ENCODE assay signal across 19 cellular contexts in genomic region chr2:204021290-204022081, GRCh38.
A peak's percentile ranks its signal among the peaks of the same experiment; 100 is the strongest.
DNase-seq lines count a peak whose midpoint lies in the region; ATAC-seq and TF ChIP-seq lines count a peak whose summit lies in the region.
"Had no signal": no experiment of that assay in that cellular context is flagged by ENCODE, and none has a peak within 500 bp of the region (broad histone marks: within the 10 kb centered on the region; RNA-seq: fewer than 3 reads in every experiment).

No MANE protein-coding gene starts in this region.

- H3K36me3 ChIP-seq in adipocyte (ENCODE audit: control insufficient read depth, insufficient read depth, low read length, severe bottlenecking) (no peaks in the 10 kb centered on the region), aorta (ENCODE audit: control insufficient read depth in 1 of 2, insufficient read depth in 2 of 2, low read length in 1 of 2) (no peaks in the 10 kb centered on the region), osteoblast (ENCODE audit: insufficient read depth, low read length) (no peaks in the 10 kb centered on the region), smooth muscle cell (ENCODE audit: low read depth) (no peaks in the 10 kb centered on the region)
- H3K36me3 ChIP-seq: BLaER1 treated with 17β-estradiol and CSF1 and Interleukin-3, amounts not matched to agents 10 nM and 100 nM had no signal

- H3K9ac ChIP-seq in adipocyte (ENCODE audit: low read length) (no peak overlapping the region), smooth muscle cell (ENCODE audit: low read depth) (no peak overlapping the region)
- H3K9ac ChIP-seq: BLaER1 treated with 17β-estradiol and CSF1 and Interleukin-3, amounts not matched to agents 10 nM and 100 nM had no signal

- H2AFZ ChIP-seq in osteoblast (ENCODE audit: low read length) (no peak overlapping the region), smooth muscle cell (ENCODE audit: low read depth) (no peak overlapping the region)

- no peaks in the 10 kb centered on the region for H3K36me3 Mint-ChIP-seq in progenitor cell of endocrine pancreas (ENCODE audit: insufficient read depth)

- no peaks in the 10 kb centered on the region for H4K20me1 ChIP-seq in osteoblast (ENCODE audit: insufficient read depth, low read length)
- no peaks in the 10 kb centered on the region for H4K20me1 ChIP-seq in smooth muscle cell (ENCODE audit: low read depth)
- H4K20me1 ChIP-seq: BLaER1 treated with 17β-estradiol and CSF1 and Interleukin-3, amounts not matched to agents 10 nM and 100 nM had no signal

- H3K4me2 ChIP-seq in osteoblast (ENCODE audit: insufficient read depth, low read length) = no peak overlapping the region
- no peak overlapping the region for H3K4me2 ChIP-seq in smooth muscle cell
- H3K4me2 ChIP-seq: BLaER1 treated with 17β-estradiol and CSF1 and Interleukin-3, amounts not matched to agents 10 nM and 100 nM had no signal

- H3K4me1 ChIP-seq in adipocyte (ENCODE audit: control insufficient read depth, insufficient read depth, low read length) (peaks cover 4% of the 10 kb centered on the region), aorta (ENCODE audit: control insufficient read depth in 1 of 2, insufficient read depth in 2 of 2, low read length in 2 of 2) (peaks cover 0 to 3% of the 10 kb centered on the region in 2 donors), osteoblast (ENCODE audit: insufficient read depth, low read length) (peaks cover 4% of the 10 kb centered on the region), smooth muscle cell (ENCODE audit: low read depth) (no peaks in the 10 kb centered on the region)

- H3K9me3 ChIP-seq in adipocyte (ENCODE audit: control insufficient read depth, low read length) (no peaks in the 10 kb centered on the region), aorta (ENCODE audit: control insufficient read depth, low read length) (no peaks in the 10 kb centered on the region), osteoblast (ENCODE audit: low read depth, low read length) (no peaks in the 10 kb centered on the region), smooth muscle cell (replicated peaks; ENCODE audit: low read depth) (no peaks in the 10 kb centered on the region)

- 13 to 16% methylated on average over 5 of the region's 5 CpGs for whole genome bisulfite sequencing in aorta, 2 donors
- 87% methylated on average over 5 of the region's 5 CpGs for WGBS in smooth muscle cell (ENCODE audit: low lambda C conversion rate)

- H3K4me1 Mint-ChIP-seq in progenitor cell of endocrine pancreas (ENCODE audit: low read depth) = peaks cover 4% of the 10 kb centered on the region

- no peaks in the 10 kb centered on the region for H3K79me2 ChIP-seq in osteoblast (ENCODE audit: insufficient read depth, low read length)
- H3K79me2 ChIP-seq in smooth muscle cell (ENCODE audit: low read depth) = no peaks in the 10 kb centered on the region

- no peak overlapping the region for H3K27ac Mint-ChIP-seq in progenitor cell of endocrine pancreas

- H3K27ac ChIP-seq in aorta (ENCODE audit: low read depth in 1 of 2, low read length in 2 of 2) (peak overlapping the region; percentile 64 to 76), osteoblast (ENCODE audit: low read depth, low read length) (no peak overlapping the region), smooth muscle cell (ENCODE audit: low read depth) (no peak overlapping the region)
- H3K27ac ChIP-seq: BLaER1 treated with 17β-estradiol and CSF1 and Interleukin-3, amounts not matched to agents 10 nM and 100 nM; SK-N-MC had no signal

- ATAC-seq in aorta (ENCODE audit: low FRiP score) = peak; percentile 45

- H3K9me3 Mint-ChIP-seq in progenitor cell of endocrine pancreas (ENCODE audit: low read depth) = no peaks in the 10 kb centered on the region

- no peaks in the 10 kb centered on the region for H3F3A ChIP-seq in smooth muscle cell (ENCODE audit: low read depth)

- intact Hi-C loops in aorta (cut with DNase I) = loop anchor here (5.0 to 10.0 kb wide), 4 partner anchors 57 to 673 kb away; no protein-coding TSS in a partner anchor

- no peak for TF ChIP-seq CTCF in progenitor cell of endocrine pancreas (IDR thresholded peaks at IDR 0.05; ENCODE audit: unreplicated experiment)
- TF ChIP-seq CTCF in osteoblast (IDR thresholded peaks at IDR 0.05; ENCODE audit: extremely low read depth, low read depth, low read length) = no peak
- no peak for TF ChIP-seq CTCF in smooth muscle cell (IDR thresholded peaks at IDR 0.05; ENCODE audit: borderline replicate concordance, insufficient read depth, poor library complexity, severe bottlenecking)

- DNase-seq in NCI-H1105 treated with DMSO at 0.1 percent for 48 hours (lab: John Stamatoyannopoulos, UW) (peak; percentile 1), NCI-H1105 (lab: John Stamatoyannopoulos, UW) (no peak), adipocyte (ENCODE audit: low read depth) (peak; percentile 68), iris pigment epithelial cell (ENCODE audit: low read depth) (peak; percentile 23), aorta (no peak), progenitor cell of endocrine pancreas (ENCODE audit: low spot score, unreplicated experiment) (no peak), osteoblast (ENCODE audit: insufficient read length, low spot score, missing footprints) (no peak), smooth muscle cell (lab: John Stamatoyannopoulos, UW; ENCODE audit: unreplicated experiment) (no peak)
- DNase-seq: 8988T; COR-L47; DMS53; KBM-7; NCI-H1092 treated with DMSO at 0.1 percent for 48 hours; NCI-H187; NCI-H2227 treated with DMSO at 0.1 percent for 48 hours; NCI-H524 treated with DMSO at 0.1 percent for 48 hours; NK-92 treated with Interleukin-12 subunit alpha and Interleukin-12 subunit beta, amount 100 ng/mL, for 24 hours had no signal

- H3K4me3 Mint-ChIP-seq in progenitor cell of endocrine pancreas (ENCODE audit: low read depth) = no peak overlapping the region

- H3K4me3 ChIP-seq in adipocyte (ENCODE audit: low read length) = no peak overlapping the region
- H3K4me3 ChIP-seq in aorta (ENCODE audit: low read length in 2 of 2) = no peak overlapping the region
- no peak overlapping the region for H3K4me3 ChIP-seq in osteoblast (ENCODE audit: insufficient read depth, low read length)
- H3K4me3 ChIP-seq in smooth muscle cell = no peak overlapping the region
- H3K4me3 ChIP-seq: BLaER1 treated with 17β-estradiol and CSF1 and Interleukin-3, amounts not matched to agents 10 nM and 100 nM; SK-N-MC had no signal

- H3K27me3 ChIP-seq in adipocyte (replicated peaks; ENCODE audit: control insufficient read depth, insufficient read depth, low read length) (peaks cover 12% of the 10 kb centered on the region), aorta (ENCODE audit: control insufficient read depth in 1 of 2, insufficient read depth in 2 of 2, low read length in 1 of 2) (no peaks in the 10 kb centered on the region), osteoblast (ENCODE audit: insufficient read depth, low read length) (peaks cover 13% of the 10 kb centered on the region), smooth muscle cell (ENCODE audit: low read depth) (no peaks in the 10 kb centered on the region)
- H3K27me3 ChIP-seq: BLaER1 treated with 17β-estradiol and CSF1 and Interleukin-3, amounts not matched to agents 10 nM and 100 nM had no signal

- H3K27me3 Mint-ChIP-seq in progenitor cell of endocrine pancreas = no peaks in the 10 kb centered on the region

Comparison
In these comparisons a context has a peak if more than half of its experiments do, and no peak if none do; other contexts are left out.
1. DNase-seq: peak in NCI-H1105 treated with DMSO at 0.1 percent for 48 hours (single experiment), adipocyte (single experiment) and iris pigment epithelial cell (single experiment); none in NCI-H1105 (single experiment), aorta (0 of 2), progenitor cell of endocrine pancreas (single experiment), osteoblast (single experiment) and smooth muscle cell (single experiment).
2. H3K27ac ChIP-seq: peak in aorta (2 of 2); none in osteoblast (single experiment) and smooth muscle cell (single experiment).